Comparison of ENCODE assay signal across 18 cellular contexts in the genomic region with DNA sequence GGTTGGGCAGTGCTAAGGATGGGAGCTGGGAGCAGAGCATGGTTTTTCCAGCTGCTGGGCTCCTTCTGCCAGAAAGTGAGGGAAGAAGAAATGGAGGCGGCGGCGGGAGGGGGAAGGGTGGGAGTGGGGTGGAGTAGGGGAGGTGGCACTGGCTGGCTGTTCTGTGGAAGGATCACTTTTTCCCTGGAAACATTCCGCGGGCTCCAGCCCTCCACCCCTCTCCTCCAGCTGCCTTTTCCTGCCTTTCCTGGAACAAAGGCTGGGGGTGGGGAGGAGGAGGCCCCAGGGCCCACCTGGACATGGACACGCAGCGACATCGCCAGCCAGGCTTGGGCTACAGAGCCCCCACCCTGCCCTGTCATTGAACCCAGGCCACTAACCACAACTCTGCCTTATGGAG.
"Had no signal": no experiment of that assay in that cellular context is flagged by ENCODE, and none has a peak within 500 bp of the region (broad histone marks: within the 10 kb centered on the region; RNA-seq: fewer than 3 reads in every experiment).

No MANE protein-coding gene starts in this region.

- DNase-seq: effector memory CD4-positive, alpha-beta T cell; gastrocnemius medialis; heart right ventricle; islet precursor cell; left ventricle myocardium inferior; mesendoderm; naive thymus-derived CD4-positive, alpha-beta T cell; right cardiac atrium; small intestine; stimulated activated CD4-positive, alpha-beta T cell treated with anti-CD3 and anti-CD28 coated beads, Interleukin-2, amount 100 ng/mL, for 48 hours; stimulated activated naive CD8-positive, alpha-beta T cell treated with anti-CD3 and anti-CD28 coated beads, Interleukin-15, Interleukin-2, amounts not matched to agents 100 U/mL and 50 U/mL, for 24 hours; thyroid gland; upper lobe of right lung had no signal

- H3K4me3 Mint-ChIP-seq: naive thymus-derived CD4-positive, alpha-beta T cell had no signal

- H3K4me3 ChIP-seq: esophagus muscularis mucosa, gastrocnemius medialis, heart right ventricle, left ventricle myocardium inferior, lung, suprapubic skin, thyroid gland, upper lobe of right lung, vagina had no signal

- H3K27ac ChIP-seq: epithelial cell of prostate, esophagus muscularis mucosa, gastrocnemius medialis, heart right ventricle, left ventricle myocardium inferior, suprapubic skin, thyroid gland, upper lobe of right lung, vagina had no signal

- H3K4me1 ChIP-seq: gastrocnemius medialis, suprapubic skin, thyroid gland, upper lobe of right lung, vagina had no signal

- H3K27me3 ChIP-seq: esophagus muscularis mucosa, gastrocnemius medialis, heart right ventricle, thyroid gland, upper lobe of right lung, vagina had no signal

- H3K27me3 Mint-ChIP-seq: naive thymus-derived CD4-positive, alpha-beta T cell had no signal

- H3K9me3 Mint-ChIP-seq: naive thymus-derived CD4-positive, alpha-beta T cell had no signal

- H3K36me3 Mint-ChIP-seq: naive thymus-derived CD4-positive, alpha-beta T cell had no signal

- H3K36me3 ChIP-seq: esophagus muscularis mucosa, gastrocnemius medialis, heart right ventricle, left ventricle myocardium inferior, suprapubic skin, thyroid gland, upper lobe of right lung, vagina had no signal

- H3K27ac Mint-ChIP-seq: naive thymus-derived CD4-positive, alpha-beta T cell had no signal

- H3K9me3 ChIP-seq: esophagus muscularis mucosa, gastrocnemius medialis, heart right ventricle, left ventricle myocardium inferior, suprapubic skin, thyroid gland, upper lobe of right lung, vagina had no signal

- ATAC-seq: gastrocnemius medialis; naive thymus-derived CD4-positive, alpha-beta T cell; stimulated activated naive CD8-positive, alpha-beta T cell treated with anti-CD3 and anti-CD28 coated beads, Interleukin-15, Interleukin-2, amounts not matched to agents 100 U/mL and 50 U/mL, for 24 hours; upper lobe of right lung had no signal
